Comparison of ENCODE assay signal across 10 cellular contexts in the genomic region with DNA sequence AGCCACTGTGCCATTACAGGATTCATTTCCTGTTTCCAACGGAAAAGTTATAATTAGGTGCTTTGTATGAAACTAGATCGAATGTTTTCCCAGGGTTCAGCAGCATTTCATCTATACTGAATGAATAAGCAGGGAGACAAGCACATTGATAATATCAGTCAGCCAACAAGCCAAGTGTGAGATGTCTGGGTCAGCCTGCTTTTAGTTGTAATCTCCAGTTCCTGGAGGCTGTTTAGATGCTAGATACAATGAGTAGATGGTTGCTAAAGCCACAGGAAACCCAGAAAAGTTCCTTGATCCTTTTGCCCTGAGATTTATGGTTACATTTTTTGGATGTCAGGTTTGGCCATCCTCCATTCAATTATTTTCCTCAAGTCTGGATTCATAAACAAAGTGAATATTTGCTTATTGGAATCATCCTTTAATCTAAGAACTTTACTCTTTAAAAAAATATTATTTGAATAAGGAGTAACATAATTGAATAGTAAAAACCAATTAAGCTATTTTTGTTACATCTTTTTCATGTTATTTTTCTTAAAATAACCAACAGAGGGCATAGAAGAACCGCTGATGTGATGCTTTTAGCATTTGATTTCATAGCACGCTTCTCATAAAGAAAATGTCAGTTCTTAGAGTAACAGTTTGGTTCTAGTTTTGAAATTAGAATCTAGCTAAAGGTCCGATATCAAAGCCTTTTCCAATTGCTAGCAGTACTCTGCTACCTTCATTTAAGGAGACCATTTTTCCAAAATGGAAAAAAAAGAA.
A peak's percentile ranks its signal among the peaks of the same experiment; 100 is the strongest.
DNase-seq lines count a peak whose midpoint lies in the region; ATAC-seq, FAIRE-seq and TF ChIP-seq lines count a peak whose summit lies in the region.
"Had no signal": no experiment of that assay in that cellular context is flagged by ENCODE, and none has a peak within 500 bp of the region (broad histone marks: within the 10 kb centered on the region; RNA-seq: fewer than 3 reads in every experiment).

No MANE protein-coding gene starts in this region.

- no peak overlapping the region for H3K4me2 ChIP-seq in A549

- DNase-seq in A549 (ENCODE audit: low read depth in 1 of 2, low spot score in 1 of 2): peak in 1 of 2 experiments; percentile 26
- peak; percentile 13 for DNase-seq in H4 (ENCODE audit: low spot score)
- DNase-seq in RPMI7951 (ENCODE audit: low read depth): peak; percentile 1
- DNase-seq in fibroblast of the aortic adventitia (ENCODE audit: low read depth): peak; percentile 43
- DNase-seq in HEK293T (ENCODE audit: extremely low spot score): no peak
- no peak for DNase-seq in activated T-cell treated with anti-CD3 and anti-CD28 coated beads, Interleukin-2, amount 50 U/mL, for 24 hours
- no peak for DNase-seq in activated CD4-positive, alpha-beta memory T cell treated with anti-CD3 and anti-CD28 coated beads, Interleukin-2, amount 10 ng/mL, durations not matched to agents 7 days and 5 days
- DNase-seq: NCI-H1048, substantia nigra had no signal

- no peaks in the 10 kb centered on the region for H3K36me3 Mint-ChIP-seq in activated T-cell treated with anti-CD3 and anti-CD28 coated beads, Interleukin-2, amount 50 U/mL, for 24 hours (ENCODE audit: low read depth)
- H3K36me3 Mint-ChIP-seq in activated CD4-positive, alpha-beta memory T cell treated with anti-CD3 and anti-CD28 coated beads, Interleukin-2, amount 10 ng/mL, durations not matched to agents 7 days and 5 days (ENCODE audit: low read depth): no peaks in the 10 kb centered on the region

- no peak for TF ChIP-seq EP300 in A549 (IDR thresholded peaks at IDR 0.05)

- H3K9me3 ChIP-seq in A549: no peaks in the 10 kb centered on the region

- WGBS in A549 (ENCODE audit: missing lambda C conversion rate): under 1% methylated on average over 5 of the region's 5 CpGs

- peaks cover 7% of the 10 kb centered on the region for H3K27me3 Mint-ChIP-seq in activated T-cell treated with anti-CD3 and anti-CD28 coated beads, Interleukin-2, amount 50 U/mL, for 24 hours
- peaks cover 14% of the 10 kb centered on the region for H3K27me3 Mint-ChIP-seq in activated CD4-positive, alpha-beta memory T cell treated with anti-CD3 and anti-CD28 coated beads, Interleukin-2, amount 10 ng/mL, durations not matched to agents 7 days and 5 days

- no peak overlapping the region for H3K27ac Mint-ChIP-seq in activated T-cell treated with anti-CD3 and anti-CD28 coated beads, Interleukin-2, amount 50 U/mL, for 24 hours
- H3K27ac Mint-ChIP-seq in activated CD4-positive, alpha-beta memory T cell treated with anti-CD3 and anti-CD28 coated beads, Interleukin-2, amount 10 ng/mL, durations not matched to agents 7 days and 5 days: no peak overlapping the region

- POLR2A ChIA-PET in A549 (lab: Yijun Ruan, JAX): no interaction called here
- POLR2A ChIA-PET in HEK293T (lab: Yijun Ruan, JAX): no interaction called here
- POLR2A ChIA-PET in activated CD4-positive, alpha-beta memory T cell treated with anti-CD3 and anti-CD28 coated beads, Interleukin-2, amount 10 ng/mL, durations not matched to agents 7 days and 5 days (lab: Charles Lee): no interaction called here

- H3K4me3 ChIP-seq in A549 (no peak overlapping the region), fibroblast of the aortic adventitia (ENCODE audit: low read depth, low read length) (no peak overlapping the region)

- H3K4me1 Mint-ChIP-seq in activated T-cell treated with anti-CD3 and anti-CD28 coated beads, Interleukin-2, amount 50 U/mL, for 24 hours (ENCODE audit: low read depth): no peaks in the 10 kb centered on the region
- no peaks in the 10 kb centered on the region for H3K4me1 Mint-ChIP-seq in activated CD4-positive, alpha-beta memory T cell treated with anti-CD3 and anti-CD28 coated beads, Interleukin-2, amount 10 ng/mL, durations not matched to agents 7 days and 5 days

- H3K4me3 Mint-ChIP-seq in activated T-cell treated with anti-CD3 and anti-CD28 coated beads, Interleukin-2, amount 50 U/mL, for 24 hours: no peak overlapping the region
- H3K4me3 Mint-ChIP-seq in activated CD4-positive, alpha-beta memory T cell treated with anti-CD3 and anti-CD28 coated beads, Interleukin-2, amount 10 ng/mL, durations not matched to agents 7 days and 5 days: no peak overlapping the region

- TF ChIP-seq POLR2A in A549 (IDR thresholded peaks at IDR 0.05; ENCODE audit: low read length): no peak

- no peak overlapping the region for H3K27ac ChIP-seq in A549

- TF ChIP-seq RAD21 in A549 (conservative IDR thresholded peaks at IDR 0.05 in 1 of 2, IDR thresholded peaks at IDR 0.05 in 1 of 2): peak in 1 of 2 experiments; percentile 44; a peak in 3 of 5 replicates

- TF ChIP-seq CTCF in A549 (IDR thresholded peaks at IDR 0.05) (peak; percentile 31; the same call in 1 of the 3 replicates), fibroblast of the aortic adventitia (IDR thresholded peaks at IDR 0.05; ENCODE audit: insufficient read depth, low read length) (no peak)

- H3K9me3 Mint-ChIP-seq in activated T-cell treated with anti-CD3 and anti-CD28 coated beads, Interleukin-2, amount 50 U/mL, for 24 hours: no peaks in the 10 kb centered on the region
- H3K9me3 Mint-ChIP-seq in activated CD4-positive, alpha-beta memory T cell treated with anti-CD3 and anti-CD28 coated beads, Interleukin-2, amount 10 ng/mL, durations not matched to agents 7 days and 5 days: no peaks in the 10 kb centered on the region

- FAIRE-seq in A549 (lab: Jason Lieb, UNC): no peak

- CTCF ChIA-PET in A549 (lab: Yijun Ruan, JAX) (interaction anchor here (1.0 to 1.2 kb wide), 3 partner anchors 9 to 1283 kb away, joined by 3 to 4 read pairs (median 4); no protein-coding TSS in a partner anchor), HEK293T (lab: Yijun Ruan, JAX) (no interaction called here)
- CTCF ChIA-PET in activated CD4-positive, alpha-beta memory T cell treated with anti-CD3 and anti-CD28 coated beads, Interleukin-2, amount 10 ng/mL, durations not matched to agents 7 days and 5 days (lab: Charles Lee): no interaction called here

- ATAC-seq in A549 (no peak), GM21528 (IDR thresholded peaks at IDR 0.05; ENCODE audit: low FRiP score, unreplicated experiment) (no peak)

- no peaks in the 10 kb centered on the region for H3K4me1 ChIP-seq in A549

TF ChIP-seq in A549, 52 proteins besides CTCF, POLR2A, EP300 and RAD21:
- TF ChIP-seq ZSCAN20 (CRISPR knock-in tag; IDR thresholded peaks at IDR 0.05): no peak
- no peak for TF ChIP-seq NPAS2 (CRISPR knock-in tag; IDR thresholded peaks at IDR 0.05; ENCODE audit: borderline replicate concordance)
- TF ChIP-seq MAFK (IDR thresholded peaks at IDR 0.05; ENCODE audit: partially characterized antibody): peak; percentile 4
- TF ChIP-seq MYC (IDR thresholded peaks at IDR 0.05; ENCODE audit: borderline replicate concordance, low read length): no peak
- TF ChIP-seq, protein P1, sequence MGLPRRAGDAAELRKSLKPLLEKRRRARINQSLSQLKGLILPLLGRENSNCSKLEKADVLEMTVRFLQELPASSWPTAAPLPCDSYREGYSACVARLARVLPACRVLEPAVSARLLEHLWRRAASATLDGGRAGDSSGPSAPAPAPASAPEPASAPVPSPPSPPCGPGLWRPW (IDR thresholded peaks at IDR 0.05): no peak

TF ChIP-seq in HEK293T, 16 proteins besides CTCF, POLR2A, EP300 and RAD21:
- TF ChIP-seq CTBP1 (IDR thresholded peaks at IDR 0.05; ENCODE audit: borderline replicate concordance) (no peak), BHLHE40 (IDR thresholded peaks at IDR 0.05; ENCODE audit: borderline replicate concordance) (no peak), LEF1 (IDR thresholded peaks at IDR 0.05; ENCODE audit: borderline replicate concordance) (no peak), FOXM1 (IDR thresholded peaks at IDR 0.05; ENCODE audit: borderline replicate concordance) (no peak), ZNF384 (IDR thresholded peaks at IDR 0.05) (no peak), SUZ12 (IDR thresholded peaks at IDR 0.05) (no peak), ARNT (IDR thresholded peaks at IDR 0.05) (no peak), FOXK2 (IDR thresholded peaks at IDR 0.05) (no peak), NFRKB (IDR thresholded peaks at IDR 0.05) (no peak), SP1 (IDR thresholded peaks at IDR 0.05) (no peak), ELF4 (IDR thresholded peaks at IDR 0.05) (no peak), L3MBTL2 (conservative IDR thresholded peaks at IDR 0.05) (no peak), HDGF (IDR thresholded peaks at IDR 0.05; ENCODE audit: borderline replicate concordance) (no peak)

Comparison
In these comparisons a context has a peak if more than half of its experiments do, and no peak if none do; other contexts are left out.
1. DNase-seq: peak in H4 (single experiment), RPMI7951 (single experiment) and fibroblast of the aortic adventitia (single experiment); none in HEK293T (single experiment), activated T-cell treated with anti-CD3 and anti-CD28 coated beads, Interleukin-2, amount 50 U/mL, for 24 hours (single experiment) and activated CD4-positive, alpha-beta memory T cell treated with anti-CD3 and anti-CD28 coated beads, Interleukin-2, amount 10 ng/mL, durations not matched to agents 7 days and 5 days (single experiment).